10 cellular contexts compared by ENCODE assay signal in genomic region chr1:220217383-220217988, GRCh38. TPM values are rescaled to one million over a fixed set of nuclear protein-coding genes. Genes with fewer than 3 reads are reported as not detected.
DNase-seq lines count a peak whose midpoint lies in the region; TF ChIP-seq lines count a peak whose summit lies in the region.
"Had no signal": no experiment of that assay in that cellular context is flagged by ENCODE, and none has a peak within 500 bp of the region (broad histone marks: within the 10 kb centered on the region; RNA-seq: fewer than 3 reads in every experiment).

No MANE protein-coding gene starts in this region.

- in situ Hi-C loops in mammary epithelial cell (cut with MboI; ENCODE audit: low sequenced_read_pairs in 2 of 2) = no loop called here

- peak; percentile 38 to 59 for TF ChIP-seq CTCF in mammary epithelial cell (conservative IDR thresholded peaks at IDR 0.05 in 1 of 2, IDR thresholded peaks at IDR 0.05 in 1 of 2; ENCODE audit: extremely low read depth in 1 of 2, insufficient read depth in 1 of 2, low read depth in 1 of 2, low read length in 2 of 2)
- TF ChIP-seq CTCF in osteoblast (IDR thresholded peaks at IDR 0.05; ENCODE audit: extremely low read depth, low read depth, low read length) = peak; percentile 48

- H2AFZ ChIP-seq in mammary epithelial cell (ENCODE audit: low read depth, low read length) (no peak overlapping the region), osteoblast (ENCODE audit: low read length) (no peak overlapping the region)

- DNase-seq in NCI-H2171 treated with DMSO at 0.1 percent for 48 hours (lab: John Stamatoyannopoulos, UW) = peak; percentile 11
- DNase-seq in NCI-H2171 (lab: John Stamatoyannopoulos, UW) = no peak
- DNase-seq in M059J (ENCODE audit: low read depth) = peak; percentile 2
- DNase-seq in mammary epithelial cell = no peak
- no peak for DNase-seq in osteoblast (ENCODE audit: insufficient read length, low spot score, missing footprints)
- DNase-seq in central memory CD4-positive, alpha-beta T cell = no peak
- no peak for DNase-seq in stimulated activated CD4-positive, alpha-beta T cell treated with anti-CD3 and anti-CD28 coated beads, Interleukin-4, amount 100 ng/mL, for 4 hours
- no peak for DNase-seq in DMS153 (lab: John Stamatoyannopoulos, UW)
- DNase-seq: activated CD4-positive, alpha-beta T cell treated with anti-CD3 and anti-CD28 coated beads for 36 hours; naive thymus-derived CD8-positive, alpha-beta T cell had no signal

- H3K4me1 ChIP-seq in mammary epithelial cell (ENCODE audit: insufficient read depth, low read length) (peaks cover 6% of the 10 kb centered on the region), osteoblast (ENCODE audit: insufficient read depth, low read length) (peaks cover 8% of the 10 kb centered on the region)

- H3K4me3 ChIP-seq in mammary epithelial cell (replicated peaks in 1 of 3; ENCODE audit: insufficient read depth in 1 of 3, low read depth in 2 of 3, low read length in 3 of 3) (no peak overlapping the region), osteoblast (ENCODE audit: insufficient read depth, low read length) (no peak overlapping the region)

- H3K4me2 ChIP-seq in mammary epithelial cell (ENCODE audit: insufficient read depth, low read depth, low read length) (no peak overlapping the region), osteoblast (ENCODE audit: insufficient read depth, low read length) (no peak overlapping the region)

- no TSS peak for BruUV-seq in mammary epithelial cell (replicated peaks; lab: Mats Ljungman, UMichigan)

- H3K9ac ChIP-seq in mammary epithelial cell (ENCODE audit: insufficient read depth, low read length) = no peak overlapping the region

- intact Hi-C loops in mammary epithelial cell (cut with micrococcal nuclease) = loop anchor here (5.0 kb wide), 2 partner anchors 380 to 515 kb away; no protein-coding TSS in a partner anchor

- H3K9me3 ChIP-seq in mammary epithelial cell (replicated peaks; ENCODE audit: insufficient read depth, low read length) = no peaks in the 10 kb centered on the region
- no peaks in the 10 kb centered on the region for H3K9me3 ChIP-seq in osteoblast (ENCODE audit: low read depth, low read length)

- H3K36me3 ChIP-seq in mammary epithelial cell (ENCODE audit: insufficient read depth, low read length) (peaks cover 2% of the 10 kb centered on the region), osteoblast (ENCODE audit: insufficient read depth, low read length) (no peaks in the 10 kb centered on the region)

- H3K27me3 ChIP-seq in mammary epithelial cell (ENCODE audit: insufficient read depth, low read length) (no peaks in the 10 kb centered on the region), osteoblast (ENCODE audit: insufficient read depth, low read length) (no peaks in the 10 kb centered on the region)

- H3K27ac ChIP-seq in mammary epithelial cell (ENCODE audit: insufficient read depth, low read depth, low read length) = no peak overlapping the region
- no peak overlapping the region for H3K27ac ChIP-seq in osteoblast (ENCODE audit: low read depth, low read length)

- 65% methylated on average over 2 of the region's 2 CpGs for WGBS in mammary epithelial cell (ENCODE audit: low coverage, missing lambda C conversion rate)

- H4K20me1 ChIP-seq in mammary epithelial cell (ENCODE audit: insufficient read depth, low read length) = no peaks in the 10 kb centered on the region
- peaks cover 27% of the 10 kb centered on the region for H4K20me1 ChIP-seq in osteoblast (ENCODE audit: insufficient read depth, low read length)

- dilution Hi-C loops in mammary epithelial cell (cut with HindIII; ENCODE audit: low sequenced_read_pairs) = no loop called here

- H3K79me2 ChIP-seq in mammary epithelial cell (ENCODE audit: insufficient read depth, low read length) (peaks cover 68% of the 10 kb centered on the region), osteoblast (ENCODE audit: insufficient read depth, low read length) (peaks cover 80% of the 10 kb centered on the region)

- CTCF ChIA-PET in mammary epithelial cell (lab: Charles Lee; ENCODE audit: low non-redundant PET) = no interaction called here

RNA-seq across cellular contexts. Expression of gene RAB3GAP2, which starts 54.8 kb away (rescaled TPM):
- 19.4 and 19.9 TPM in 2 replicates for total RNA-seq in M059J (2014; rRNA removed; shearing (Covaris generic))
- total RNA-seq in mammary epithelial cell (10 to 100 TPM; 46.3 to 55.3 TPM), osteoblast (42.4 and 44.2 TPM in 2 replicates)
- 16.7 TPM for polyA plus RNA-seq in mammary epithelial cell
- polyA minus RNA-seq in mammary epithelial cell = 108 TPM

Comparison
In these comparisons a context has a peak if more than half of its experiments do, and no peak if none do; other contexts are left out.
1. DNase-seq: peak in NCI-H2171 treated with DMSO at 0.1 percent for 48 hours (single experiment) and M059J (single experiment); none in NCI-H2171 (single experiment), mammary epithelial cell (single experiment), osteoblast (single experiment), central memory CD4-positive, alpha-beta T cell (single experiment), stimulated activated CD4-positive, alpha-beta T cell treated with anti-CD3 and anti-CD28 coated beads, Interleukin-4, amount 100 ng/mL, for 4 hours (0 of 2) and DMS153 (single experiment).